Comparison of ENCODE assay signal across 17 cellular contexts in genomic region chr15:74517096-74517495, GRCh38. TPM values are rescaled to one million over a fixed set of nuclear protein-coding genes. Genes with fewer than 3 reads are reported as not detected.
DNase-seq lines count a peak whose midpoint lies in the region; ATAC-seq, FAIRE-seq and TF ChIP-seq lines count a peak whose summit lies in the region.
"Had no signal": no experiment of that assay in that cellular context is flagged by ENCODE, and none has a peak within 500 bp of the region (broad histone marks: within the 10 kb centered on the region; RNA-seq: fewer than 3 reads in every experiment).

No MANE protein-coding gene starts in this region.

- H3K27me3 ChIP-seq in PC-3 (ENCODE audit: low read length), result no peaks in the 10 kb centered on the region
- H3K27me3 ChIP-seq in GM12878 (replicated peaks in 1 of 2; ENCODE audit: control insufficient read depth in 2 of 2, insufficient read depth in 2 of 2, low read length in 1 of 2), result no peaks in the 10 kb centered on the region
- no peaks in the 10 kb centered on the region for H3K27me3 ChIP-seq in foreskin keratinocyte
- H3K27me3 ChIP-seq in right lobe of liver, result no peaks in the 10 kb centered on the region

- H3K4me1 ChIP-seq in PC-3 (ENCODE audit: insufficient read depth, low read length) (peaks cover 27% of the 10 kb centered on the region), GM12878 (ENCODE audit: control insufficient read depth, insufficient read depth, low read length) (peaks cover 6% of the 10 kb centered on the region), foreskin keratinocyte (peaks cover 10% of the 10 kb centered on the region), right lobe of liver (no peaks in the 10 kb centered on the region)
- H3K4me1 ChIP-seq: Caco-2 had no signal

- CTCF ChIA-PET in PC-3 (lab: Charles Lee), result no interaction called here
- CTCF ChIA-PET in GM12878 (lab: Yijun Ruan, JAX), result no interaction called here

- peaks cover 4% of the 10 kb centered on the region for H3F3A ChIP-seq in PC-3 (ENCODE audit: low read length, unreplicated experiment)

- H3K9me3 ChIP-seq in PC-3 (ENCODE audit: low read length) (no peaks in the 10 kb centered on the region), GM12878 (replicated peaks; ENCODE audit: control insufficient read depth, insufficient read depth, low read length) (no peaks in the 10 kb centered on the region), right lobe of liver (no peaks in the 10 kb centered on the region)
- H3K9me3 ChIP-seq: Caco-2 had no signal

- POLR2A ChIA-PET in PC-3 (lab: Charles Lee; ENCODE audit: unreplicated experiment), result no interaction called here
- POLR2A ChIA-PET in GM12878 (lab: Charles Lee), result no interaction called here

- H3K9ac ChIP-seq in PC-3 (ENCODE audit: low read length), result peak overlapping the region; percentile 58
- H3K9ac ChIP-seq in GM12878 (ENCODE audit: control insufficient read depth, insufficient read depth, low read length), result no peak overlapping the region

- H2AFZ ChIP-seq in PC-3 (ENCODE audit: low read length) (no peak overlapping the region), GM12878 (ENCODE audit: control insufficient read depth, low read depth, low read length) (no peak overlapping the region)

- DNase-seq in PC-3 (peak; percentile 71), GM12878 (ENCODE audit: low read depth, low spot score) (no peak), foreskin keratinocyte (peak in 1 of 2 donors; percentile 49), right lobe of liver (no peak)
- DNase-seq: ACHN; AML-193; Caco-2; CD4-positive, alpha-beta T cell; DMS79; GDM1; H9 had no signal

- SMC1A ChIA-PET in GM12878 (lab: Charles Lee; ENCODE audit: uncharacterized antibody, unreplicated experiment), result no interaction called here

- peak; percentile 27 for FAIRE-seq in GM12878 (lab: Jason Lieb, UNC)
- FAIRE-seq: A204.1, D721Med, H1 had no signal

- no peak for TF ChIP-seq RAD21 in GM12878 (IDR thresholded peaks at IDR 0.05; ENCODE audit: insufficient read depth, low read depth, low read length)

- H3K27ac ChIP-seq in PC-3 (ENCODE audit: low read length) (peak overlapping the region; percentile 95), GM12878 (ENCODE audit: control insufficient read depth, insufficient read depth) (no peak overlapping the region), foreskin keratinocyte (peak overlapping the region; percentile 50), right lobe of liver (no peak overlapping the region)
- H3K27ac ChIP-seq: C4-2B had no signal

- no peaks in the 10 kb centered on the region for H3K9me2 ChIP-seq in PC-3 (replicated peaks; ENCODE audit: low read length)

- peak; percentile 58 for ATAC-seq in PC-3
- no peak for ATAC-seq in GM12878
- ATAC-seq in foreskin keratinocyte, result peak; percentile 65
- ATAC-seq in HG02852 (IDR thresholded peaks at IDR 0.05; ENCODE audit: unreplicated experiment), result no peak
- ATAC-seq in GM21737 (IDR thresholded peaks at IDR 0.05; ENCODE audit: unreplicated experiment), result no peak
- ATAC-seq in right lobe of liver, result no peak

- BruUV-seq in PC-3 (replicated peaks; lab: Mats Ljungman, UMichigan), result no TSS peak
- BruUV-seq in GM12878 (replicated peaks; lab: Mats Ljungman, UMichigan), result no TSS peak

- H3K36me3 ChIP-seq in PC-3 (ENCODE audit: low read depth, low read length) (no peaks in the 10 kb centered on the region), GM12878 (ENCODE audit: control insufficient read depth in 2 of 2, insufficient read depth in 2 of 2, low read length in 1 of 2) (no peaks in the 10 kb centered on the region), right lobe of liver (no peaks in the 10 kb centered on the region)

- H4K20me1 ChIP-seq in PC-3 (ENCODE audit: low read length), result no peaks in the 10 kb centered on the region
- no peaks in the 10 kb centered on the region for H4K20me1 ChIP-seq in GM12878 (ENCODE audit: control insufficient read depth, insufficient read depth)

- intact Hi-C loops in PC-3 (cut with micrococcal nuclease) (no loop called here), GM12878 (cut with micrococcal nuclease; ENCODE audit: unreplicated experiment) (no loop called here), right lobe of liver (cut with DNase I) (no loop called here)

- TF ChIP-seq EP300 in GM12878 (IDR thresholded peaks at IDR 0.05; ENCODE audit: borderline replicate concordance in 1 of 2, control insufficient read depth in 1 of 2, low read depth in 2 of 2, low read length in 2 of 2), result no peak

- H3K4me2 ChIP-seq in PC-3 (ENCODE audit: low read length) (peak overlapping the region; percentile 25), GM12878 (ENCODE audit: control insufficient read depth, insufficient read depth) (no peak overlapping the region)

- H3K79me2 ChIP-seq in PC-3 (ENCODE audit: low read length), result no peaks in the 10 kb centered on the region
- no peaks in the 10 kb centered on the region for H3K79me2 ChIP-seq in GM12878 (ENCODE audit: control insufficient read depth, insufficient read depth, low read length)

- TF ChIP-seq POLR2A in GM12878 (IDR thresholded peaks at IDR 0.05; ENCODE audit: low read depth, low read length), result no peak
- TF ChIP-seq POLR2A in right lobe of liver (IDR thresholded peaks at IDR 0.05), result no peak

- in situ Hi-C loops in GM12878 (cut with MboI), result no loop called here

- TF ChIP-seq CTCF in PC-3 (conservative IDR thresholded peaks at IDR 0.05; ENCODE audit: low read depth, low read length), result no peak
- no peak for TF ChIP-seq CTCF in GM12878 (IDR thresholded peaks at IDR 0.05 in 2 of 3, conservative IDR thresholded peaks at IDR 0.05 in 1 of 3; ENCODE audit: control insufficient read depth in 2 of 3, extremely low read depth in 1 of 3, insufficient read depth in 1 of 3, low read depth in 3 of 3, low read length in 3 of 3)
- no peak for TF ChIP-seq CTCF in foreskin keratinocyte (conservative IDR thresholded peaks at IDR 0.05)
- no peak for TF ChIP-seq CTCF in right lobe of liver (IDR thresholded peaks at IDR 0.05)

- RAD21 ChIA-PET in GM12878 (lab: Charles Lee; ENCODE audit: unreplicated experiment), result no interaction called here

- no peak overlapping the region for H3K4me3 ChIP-seq in PC-3 (ENCODE audit: low read length)
- no peak overlapping the region for H3K4me3 ChIP-seq in GM12878
- H3K4me3 ChIP-seq in right lobe of liver, result no peak overlapping the region

TF ChIP-seq in GM12878, 131 proteins besides CTCF, POLR2A, EP300 and RAD21 (continues in another document):
- TF ChIP-seq SMAD1 (IDR thresholded peaks at IDR 0.05; ENCODE audit: low read depth, partially characterized antibody) (no peak), RELA (IDR thresholded peaks at IDR 0.05; ENCODE audit: borderline replicate concordance, partially characterized antibody) (no peak), RBBP5 (conservative IDR thresholded peaks at IDR 0.05) (no peak), CBX5 (IDR thresholded peaks at IDR 0.05; ENCODE audit: low read depth) (no peak), SIX5 (IDR thresholded peaks at IDR 0.05; ENCODE audit: low read depth, low read length, severe bottlenecking) (no peak), YY1 (IDR thresholded peaks at IDR 0.05; ENCODE audit: low read depth, low read length) (no peak)

RNA-seq across cellular contexts. Expression of gene ARID3B, which starts 23.9 kb away (rescaled TPM):
- 17.4 and 19.0 TPM in 2 replicates for total RNA-seq in PC-3 (2014; rRNA removed)
- total RNA-seq in GM12878 (2013; cell fraction: nucleolus; rRNA removed), result 84.5 and 96.1 TPM in 2 replicates
- total RNA-seq in GM12878 (2014; rRNA removed), result 16.0 and 18.6 TPM in 2 replicates
- 14.6 and 15.0 TPM in 2 replicates for total RNA-seq in GM12878 (2014; rRNA removed; fragmentation: Illumina TruSeq; extraction: Trizol)
- 29.3 and 32.8 TPM in 2 replicates for total RNA-seq in GM12878 (2021)
- polyA plus RNA-seq in GM12878 (2011; ENCODE audit: low read depth), result 10.9 TPM
- 13.5 and 25.2 TPM in 2 replicates for polyA plus RNA-seq in GM12878 (2011; rRNA removed)
- 25.6 and 29.9 TPM in 2 replicates for polyA plus RNA-seq in GM12878 (2011; cell fraction: cytosol; rRNA removed)
- 63.4 and 63.6 TPM in 2 replicates for polyA plus RNA-seq in GM12878 (2011; cell fraction: nucleus; rRNA removed)
- polyA plus RNA-seq in GM12878 (2012), result 19.4 and 25.4 TPM in 2 replicates
- polyA plus RNA-seq in GM12878 (2014; fragmentation: Illumina TruSeq; extraction: Trizol), result 20.1 and 22.7 TPM in 2 replicates
- polyA plus RNA-seq in GM12878 (2014; fragmentation: Nextera tagmentation; extraction: Ambion mirVana), result 1 to 10 TPM; 1.1 to 1.8 TPM
- 33.4 and 38.7 TPM in 2 replicates for polyA plus RNA-seq in GM12878 (2014; rRNA removed)
- polyA plus RNA-seq in GM12878 (2016; fragmentation: Nextera tagmentation; extraction: Ambion mirVana), result 10 to 100 TPM; 33.0 to 33.4 TPM
- 24.9 and 41.5 TPM in 2 replicates for polyA minus RNA-seq in GM12878 (2011; rRNA and poly(A)+ RNA removed)
- 11.7 and 12.0 TPM in 2 replicates for polyA minus RNA-seq in GM12878 (2011; cell fraction: cytosol; rRNA and poly(A)+ RNA removed)
- polyA minus RNA-seq in GM12878 (2011; cell fraction: nucleus; rRNA and poly(A)+ RNA removed), result 21.8 and 35.0 TPM in 2 replicates
- total RNA-seq in foreskin keratinocyte, result 7.9 and 8.6 TPM in 2 replicates
- 5.3 and 5.4 TPM in 2 replicates for polyA plus RNA-seq in foreskin keratinocyte
- 1 to 10 TPM; 1.5 to 3.2 (median 2.3) TPM for total RNA-seq in right lobe of liver

RNA-seq across cellular contexts. Expression of gene UBL7, which starts 56.1 kb away (rescaled TPM):
- 46.1 and 57.1 TPM in 2 replicates for total RNA-seq in PC-3 (2014; rRNA removed)
- total RNA-seq in GM12878 (2013; cell fraction: nucleolus; rRNA removed), result 22.7 and 26.2 TPM in 2 replicates
- 106 and 107 TPM in 2 replicates for total RNA-seq in GM12878 (2014; rRNA removed)
- total RNA-seq in GM12878 (2014; rRNA removed; fragmentation: Illumina TruSeq; extraction: Trizol), result 44.3 and 46.6 TPM in 2 replicates
- 81.3 and 84.8 TPM in 2 replicates for total RNA-seq in GM12878 (2021)
- polyA plus RNA-seq in GM12878 (2011; ENCODE audit: low read depth), result 33.5 TPM
- polyA plus RNA-seq in GM12878 (2011; rRNA removed), result 72.6 and 89.7 TPM in 2 replicates
- 138 and 156 TPM in 2 replicates for polyA plus RNA-seq in GM12878 (2011; cell fraction: cytosol; rRNA removed)
- 60.8 and 62.4 TPM in 2 replicates for polyA plus RNA-seq in GM12878 (2011; cell fraction: nucleus; rRNA removed)
- polyA plus RNA-seq in GM12878 (2012), result 57.3 and 69.1 TPM in 2 replicates
- 61.3 and 90.5 TPM in 2 replicates for polyA plus RNA-seq in GM12878 (2014; fragmentation: Illumina TruSeq; extraction: Trizol)
- 10 to 100 TPM; 25.9 to 59.1 TPM for polyA plus RNA-seq in GM12878 (2014; fragmentation: Nextera tagmentation; extraction: Ambion mirVana)
- polyA plus RNA-seq in GM12878 (2014; rRNA removed), result 117 and 135 TPM in 2 replicates
- polyA plus RNA-seq in GM12878 (2016; fragmentation: Nextera tagmentation; extraction: Ambion mirVana), result 100 to 1,000 TPM; 123 to 145 TPM
- 79.1 and 122 TPM in 2 replicates for polyA minus RNA-seq in GM12878 (2011; rRNA and poly(A)+ RNA removed)
- 32.5 and 36.5 TPM in 2 replicates for polyA minus RNA-seq in GM12878 (2011; cell fraction: cytosol; rRNA and poly(A)+ RNA removed)
- 17.3 and 22.1 TPM in 2 replicates for polyA minus RNA-seq in GM12878 (2011; cell fraction: nucleus; rRNA and poly(A)+ RNA removed)
- 55.1 and 59.7 TPM in 2 replicates for total RNA-seq in foreskin keratinocyte
- 73.0 and 77.4 TPM in 2 replicates for polyA plus RNA-seq in foreskin keratinocyte
- total RNA-seq in right lobe of liver, result 10 to 100 TPM; 14.8 to 38.0 (median 17.3) TPM

Comparison
In these comparisons a context has a peak if more than half of its experiments do, and no peak if none do; other contexts are left out.
1. ATAC-seq: peak in PC-3 (single experiment) and foreskin keratinocyte (single experiment); none in GM12878 (single experiment), HG02852 (single experiment), GM21737 (single experiment) and right lobe of liver (0 of 4).
2. H3K27ac ChIP-seq: peak in PC-3 (single experiment) and foreskin keratinocyte (single experiment); none in GM12878 (single experiment) and right lobe of liver (0 of 3).